8 cellular contexts compared by ENCODE assay signal in the genomic region with DNA sequence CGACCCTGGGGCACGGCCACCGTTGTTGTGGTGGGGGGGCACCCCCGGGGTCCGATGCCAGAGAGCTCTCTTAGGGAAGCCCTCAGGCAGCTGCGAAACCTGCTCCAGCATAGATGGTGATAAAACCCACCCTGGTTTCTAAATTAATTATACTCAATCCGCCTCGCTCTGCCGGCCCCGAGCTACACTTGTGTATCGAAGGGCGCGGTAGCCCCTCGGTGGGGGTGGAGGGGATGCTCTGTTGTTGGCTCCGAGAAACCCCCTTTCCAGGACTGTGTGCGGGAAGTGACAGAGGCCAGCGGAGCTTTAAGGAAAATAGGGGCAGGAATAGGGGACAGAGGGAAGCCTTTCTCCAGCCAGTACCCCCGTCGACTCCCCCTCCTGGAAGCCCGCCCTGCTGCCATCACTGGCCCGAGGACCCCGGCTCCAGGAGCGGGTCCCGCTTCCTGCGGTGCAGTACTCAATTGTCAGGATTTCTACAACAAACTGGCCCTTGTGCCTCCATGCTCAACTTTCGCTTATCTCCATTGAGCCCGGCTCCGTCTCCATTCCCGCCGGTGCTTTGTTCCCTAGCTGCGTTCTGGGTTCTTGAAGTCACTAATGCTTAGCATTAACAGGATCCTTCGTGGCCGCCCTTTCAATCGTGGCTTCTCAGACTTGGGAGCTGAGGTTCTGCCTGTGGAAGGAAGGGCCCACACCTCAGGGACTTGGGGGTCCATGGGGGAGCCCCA.
DNase-seq lines count a peak whose midpoint lies in the region; ATAC-seq and TF ChIP-seq lines count a peak whose summit lies in the region.

No MANE protein-coding gene starts in this region.

- no peaks in the 10 kb centered on the region for H3K9me3 ChIP-seq in CD4-positive, alpha-beta memory T cell (ENCODE audit: control insufficient read depth in 1 of 2, low read length in 2 of 2)
- H3K9me3 ChIP-seq in esophagus squamous epithelium (no peaks in the 10 kb centered on the region), trophoblast cell (ENCODE audit: insufficient read depth, low read depth, low read length) (peaks cover 2% of the 10 kb centered on the region)

- no peaks in the 10 kb centered on the region for H3K36me3 ChIP-seq in CD4-positive, alpha-beta memory T cell (ENCODE audit: insufficient read depth, low read length)
- no peaks in the 10 kb centered on the region for H3K36me3 ChIP-seq in esophagus squamous epithelium
- H3K36me3 ChIP-seq in trophoblast cell (ENCODE audit: control insufficient read depth in 1 of 2, insufficient read depth in 2 of 2, low read length in 2 of 2), result no peaks in the 10 kb centered on the region

- H3K18ac ChIP-seq in trophoblast cell (ENCODE audit: low read length), result peak overlapping the region; percentile 78

- no peak overlapping the region for H3K23ac ChIP-seq in trophoblast cell (ENCODE audit: low read length)

- peak overlapping the region; percentile 83 for H2BK120ac ChIP-seq in trophoblast cell (ENCODE audit: insufficient read depth, low read length, poor library complexity)

- peak overlapping the region; percentile 36 for H3K4ac ChIP-seq in trophoblast cell (ENCODE audit: low read depth, low read length)

- ATAC-seq in HG03521 (IDR thresholded peaks at IDR 0.05; ENCODE audit: unreplicated experiment), result no peak
- ATAC-seq in GM19467 (IDR thresholded peaks at IDR 0.05; ENCODE audit: unreplicated experiment), result no peak

- TF ChIP-seq CTCF in esophagus squamous epithelium (IDR thresholded peaks at IDR 0.05), result no peak

- H3K4me1 Mint-ChIP-seq in CD4-positive, alpha-beta memory T cell, result peaks cover 0 to 2% (median 0%) of the 10 kb centered on the region in 4 donors

- peaks cover 5% of the 10 kb centered on the region for H3K79me2 ChIP-seq in trophoblast cell (ENCODE audit: control insufficient read depth, insufficient read depth, low read length, poor library complexity)

- no peaks in the 10 kb centered on the region for H3K27me3 ChIP-seq in CD4-positive, alpha-beta memory T cell (ENCODE audit: insufficient read depth, low read length)
- H3K27me3 ChIP-seq in esophagus squamous epithelium, result peaks cover 0 to 5% (median 0%) of the 10 kb centered on the region in 4 donors
- no peaks in the 10 kb centered on the region for H3K27me3 ChIP-seq in trophoblast cell (ENCODE audit: insufficient read depth, low read length)

- H2AFZ ChIP-seq in trophoblast cell (ENCODE audit: insufficient read depth, low read length, poor library complexity), result peak overlapping the region; percentile 71

- H3K4me3 ChIP-seq in CD4-positive, alpha-beta memory T cell (ENCODE audit: low read length in 2 of 2), result no peak overlapping the region
- H3K4me3 ChIP-seq in esophagus squamous epithelium (peak overlapping the region; percentile 39 to 66 (median 44)), trophoblast cell (ENCODE audit: low read depth, low read length) (no peak overlapping the region)

- peak overlapping the region in 6 of 8 donors; percentile 17 to 52 (median 37) for H3K4me3 Mint-ChIP-seq in CD4-positive, alpha-beta memory T cell

- peaks cover 8% of the 10 kb centered on the region for H3K79me1 ChIP-seq in trophoblast cell (ENCODE audit: low read length)

- H3K4me1 ChIP-seq in CD4-positive, alpha-beta memory T cell (ENCODE audit: insufficient read depth, low read length), result peaks cover 5% of the 10 kb centered on the region
- H3K4me1 ChIP-seq in esophagus squamous epithelium, result peaks cover 4 to 24% (median 7%) of the 10 kb centered on the region in 3 donors
- peaks cover 8 to 24% of the 10 kb centered on the region in 2 experiments for H3K4me1 ChIP-seq in trophoblast cell (ENCODE audit: control insufficient read depth in 1 of 2, insufficient read depth in 2 of 2, low read length in 2 of 2)

- POLR2A ChIA-PET in CD4-positive, alpha-beta memory T cell (lab: Charles Lee; ENCODE audit: partially characterized antibody), result no interaction called here

- H2BK5ac ChIP-seq in trophoblast cell (ENCODE audit: low read depth, low read length, poor library complexity), result peak overlapping the region; percentile 73

- H3K4me2 ChIP-seq in trophoblast cell (ENCODE audit: low read length), result peak overlapping the region; percentile 81

- no peak overlapping the region for H3K9ac ChIP-seq in trophoblast cell (ENCODE audit: low read length)

- peaks cover 5 to 22% of the 10 kb centered on the region in 2 donors for H3K27me3 Mint-ChIP-seq in CD4-positive, alpha-beta memory T cell

- intact Hi-C loops in CD4-positive, alpha-beta memory T cell (cut with micrococcal nuclease), result no loop called here
- intact Hi-C loops in esophagus squamous epithelium (cut with DNase I), result no loop called here

- no peaks in the 10 kb centered on the region for H3K36me3 Mint-ChIP-seq in CD4-positive, alpha-beta memory T cell

- H3K27ac ChIP-seq in CD4-positive, alpha-beta memory T cell (ENCODE audit: low read depth, low read length), result no peak overlapping the region
- H3K27ac ChIP-seq in esophagus squamous epithelium, result peak overlapping the region; percentile 46 to 77 (median 60)
- no peak overlapping the region for H3K27ac ChIP-seq in trophoblast cell (ENCODE audit: low read depth, low read length)

- H3K14ac ChIP-seq in trophoblast cell (ENCODE audit: low read length), result peak overlapping the region; percentile 77

- peak overlapping the region; percentile 64 for H2BK12ac ChIP-seq in trophoblast cell (ENCODE audit: low read length)

- 20 to 42% methylated on average over 1 to 21 of the region's 34 CpGs for WGBS in esophagus squamous epithelium, 2 donors
- WGBS in trophoblast cell (ENCODE audit: extremely low coverage, insufficient coverage, insufficient read length), result no CpG with 5 or more reads among the region's 34 CpGs

- no peak overlapping the region for H4K12ac ChIP-seq in trophoblast cell (ENCODE audit: low read depth, low read length)

- H3K27ac Mint-ChIP-seq in CD4-positive, alpha-beta memory T cell, result no peak overlapping the region

- peak overlapping the region; percentile 79 for H4K8ac ChIP-seq in trophoblast cell (ENCODE audit: low read depth, low read length)

- no peaks in the 10 kb centered on the region for H3K9me3 Mint-ChIP-seq in CD4-positive, alpha-beta memory T cell

- CTCF ChIA-PET in CD4-positive, alpha-beta memory T cell (lab: Charles Lee; ENCODE audit: partially characterized antibody), result no interaction called here

- H4K91ac ChIP-seq in trophoblast cell (ENCODE audit: low read depth, low read length), result peak overlapping the region; percentile 89

- TF ChIP-seq POLR2A in esophagus squamous epithelium (IDR thresholded peaks at IDR 0.05), result no peak

- H2AK5ac ChIP-seq in trophoblast cell (ENCODE audit: low read length), result no peak overlapping the region

- no peak for DNase-seq in CD4-positive, alpha-beta memory T cell
- DNase-seq in NCI-H2227 (lab: John Stamatoyannopoulos, UW; ENCODE audit: unreplicated experiment) (peak; percentile 65), esophagus squamous epithelium (lab: John Stamatoyannopoulos, UW) (no peak), trophoblast cell (peak; percentile 1 to 46), NCI-H1436 (lab: John Stamatoyannopoulos, UW) (no peak)
- no peak for DNase-seq in stimulated activated CD8-positive, alpha-beta memory T cell treated with anti-CD3 and anti-CD28 coated beads, Interleukin-4, amount 100 ng/mL, for 48 hours

Comparison
In these comparisons a context has a peak if more than half of its experiments do, and no peak if none do; other contexts are left out.
1. DNase-seq: peak in NCI-H2227 (single experiment) and trophoblast cell (2 of 2); none in CD4-positive, alpha-beta memory T cell (0 of 5), esophagus squamous epithelium (single experiment), stimulated activated CD8-positive, alpha-beta memory T cell treated with anti-CD3 and anti-CD28 coated beads, Interleukin-4, amount 100 ng/mL, for 48 hours (single experiment) and NCI-H1436 (single experiment).
2. H3K27ac ChIP-seq: peak in esophagus squamous epithelium (4 of 4); none in CD4-positive, alpha-beta memory T cell (single experiment) and trophoblast cell (single experiment).
3. H3K4me3 ChIP-seq: peak in esophagus squamous epithelium (4 of 4); none in CD4-positive, alpha-beta memory T cell (0 of 2) and trophoblast cell (single experiment).